In the genomic region with DNA sequence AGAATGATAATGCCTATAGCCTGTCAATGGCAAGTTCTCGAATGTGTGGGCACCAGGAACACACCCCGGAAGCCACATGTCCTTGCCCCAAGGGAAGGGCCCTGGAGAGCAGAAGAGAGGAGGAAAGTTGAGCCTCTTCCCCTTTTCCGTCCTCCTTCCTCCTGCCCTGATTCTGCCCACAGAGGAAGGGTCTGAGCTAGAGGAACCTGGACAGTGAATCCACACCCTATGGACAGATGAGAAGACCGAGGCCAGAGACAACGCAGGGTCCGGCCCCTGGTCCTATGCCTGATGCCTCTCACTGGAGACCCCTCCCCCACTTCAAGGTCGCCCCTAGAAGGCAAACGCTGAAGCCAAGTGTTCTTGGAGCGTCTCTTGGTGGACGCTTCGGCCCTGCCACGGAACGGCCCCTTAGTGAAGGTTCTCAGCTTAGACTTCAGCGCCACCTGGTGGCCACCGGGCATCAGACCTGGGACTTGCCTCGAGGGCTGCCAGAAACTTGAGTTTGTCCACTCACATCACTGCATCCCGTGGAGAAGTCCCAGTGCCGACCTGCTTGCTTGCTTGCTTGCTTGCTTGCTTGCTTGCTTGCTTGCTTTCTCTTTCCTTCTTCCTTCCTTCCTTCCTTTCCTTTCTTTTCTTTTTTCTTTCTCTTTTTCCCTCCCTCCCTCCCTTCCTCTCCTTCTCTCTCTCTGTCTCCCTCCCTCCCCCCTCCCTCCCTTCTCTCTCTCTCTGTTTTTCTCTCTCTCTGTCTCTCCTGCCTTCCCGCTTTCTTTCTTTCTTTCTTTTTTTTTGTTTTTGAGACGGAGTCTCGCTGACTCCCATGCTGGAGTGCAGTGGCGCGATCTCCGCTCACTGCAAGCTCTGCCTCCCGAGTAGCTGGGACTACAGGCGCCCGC, we compare ENCODE assay signal across 1 cellular context.
TF ChIP-seq lines count a peak whose summit lies in the region.

No MANE protein-coding gene starts in this region.

TF ChIP-seq in HEK293, 187 proteins besides CTCF, POLR2A, EP300 and RAD21 (continued from another document and continues in another):
- TF ChIP-seq, protein P1, sequence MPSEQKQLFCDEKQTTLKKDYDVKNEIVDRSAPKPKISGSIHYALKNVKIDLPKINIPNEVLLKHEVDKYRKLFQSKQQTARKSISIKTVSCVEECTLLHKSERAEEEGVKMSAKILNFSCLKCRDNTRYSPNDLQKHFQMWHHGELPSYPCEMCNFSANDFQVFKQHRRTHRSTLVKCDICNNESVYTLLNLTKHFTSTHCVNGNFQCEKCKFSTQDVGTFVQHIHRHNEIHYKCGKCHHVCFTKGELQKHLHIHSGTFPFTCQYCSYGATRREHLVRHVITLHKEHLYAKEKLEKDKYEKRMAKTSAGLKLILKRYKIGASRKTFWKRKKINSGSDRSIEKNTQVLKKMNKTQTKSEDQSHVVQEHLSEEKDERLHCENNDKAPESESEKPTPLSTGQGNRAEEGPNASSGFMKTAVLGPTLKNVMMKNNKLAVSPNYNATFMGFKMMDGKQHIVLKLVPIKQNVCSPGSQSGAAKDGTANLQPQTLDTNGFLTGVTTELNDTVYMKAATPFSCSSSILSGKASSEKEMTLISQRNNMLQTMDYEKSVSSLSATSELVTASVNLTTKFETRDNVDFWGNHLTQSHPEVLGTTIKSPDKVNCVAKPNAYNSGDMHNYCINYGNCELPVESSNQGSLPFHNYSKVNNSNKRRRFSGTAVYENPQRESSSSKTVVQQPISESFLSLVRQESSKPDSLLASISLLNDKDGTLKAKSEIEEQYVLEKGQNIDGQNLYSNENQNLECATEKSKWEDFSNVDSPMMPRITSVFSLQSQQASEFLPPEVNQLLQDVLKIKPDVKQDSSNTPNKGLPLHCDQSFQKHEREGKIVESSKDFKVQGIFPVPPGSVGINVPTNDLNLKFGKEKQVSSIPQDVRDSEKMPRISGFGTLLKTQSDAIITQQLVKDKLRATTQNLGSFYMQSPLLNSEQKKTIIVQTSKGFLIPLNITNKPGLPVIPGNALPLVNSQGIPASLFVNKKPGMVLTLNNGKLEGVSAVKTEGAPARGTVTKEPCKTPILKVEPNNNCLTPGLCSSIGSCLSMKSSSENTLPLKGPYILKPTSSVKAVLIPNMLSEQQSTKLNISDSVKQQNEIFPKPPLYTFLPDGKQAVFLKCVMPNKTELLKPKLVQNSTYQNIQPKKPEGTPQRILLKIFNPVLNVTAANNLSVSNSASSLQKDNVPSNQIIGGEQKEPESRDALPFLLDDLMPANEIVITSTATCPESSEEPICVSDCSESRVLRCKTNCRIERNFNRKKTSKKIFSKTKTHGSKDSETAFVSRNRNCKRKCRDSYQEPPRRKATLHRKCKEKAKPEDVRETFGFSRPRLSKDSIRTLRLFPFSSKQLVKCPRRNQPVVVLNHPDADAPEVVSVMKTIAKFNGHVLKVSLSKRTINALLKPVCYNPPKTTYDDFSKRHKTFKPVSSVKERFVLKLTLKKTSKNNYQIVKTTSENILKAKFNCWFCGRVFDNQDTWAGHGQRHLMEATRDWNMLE (tag by site-specific recombination; conservative IDR thresholded peaks at IDR 0.05; ENCODE audit: low read depth): no peak
- TF ChIP-seq ZNF132 (tag by site-specific recombination; IDR thresholded peaks at IDR 0.05; ENCODE audit: borderline replicate concordance) (no peak), MEIS1 (CRISPR knock-in tag; IDR thresholded peaks at IDR 0.05; ENCODE audit: borderline replicate concordance) (no peak), ZNF433 (tag by site-specific recombination; IDR thresholded peaks at IDR 0.05; ENCODE audit: low read depth) (no peak), ZNF610 (tag by site-specific recombination; IDR thresholded peaks at IDR 0.05; ENCODE audit: borderline replicate concordance) (no peak), ZNF174 (tag by site-specific recombination; IDR thresholded peaks at IDR 0.05) (no peak), SETDB1 (IDR thresholded peaks at IDR 0.05; ENCODE audit: insufficient read length, low read length) (no peak), SP2 (tag by site-specific recombination; IDR thresholded peaks at IDR 0.05) (no peak), ZNF221 (tag by site-specific recombination; IDR thresholded peaks at IDR 0.05; ENCODE audit: borderline replicate concordance) (no peak), SP3 (tag by site-specific recombination; IDR thresholded peaks at IDR 0.05) (no peak), ZIC2 (tag by site-specific recombination; IDR thresholded peaks at IDR 0.05) (no peak), WT1 (tag by site-specific recombination; IDR thresholded peaks at IDR 0.05) (no peak), ZNF350 (tag by site-specific recombination; IDR thresholded peaks at IDR 0.05) (no peak), ZNF768 (tag by site-specific recombination; IDR thresholded peaks at IDR 0.05) (no peak), ZNF596 (tag by site-specific recombination; IDR thresholded peaks at IDR 0.05) (no peak), ZBTB7A (tag by site-specific recombination; IDR thresholded peaks at IDR 0.05; ENCODE audit: low read depth) (no peak), ZNF202 (tag by site-specific recombination; IDR thresholded peaks at IDR 0.05; ENCODE audit: borderline replicate concordance) (no peak), ZNF37A (tag by site-specific recombination; IDR thresholded peaks at IDR 0.05) (no peak), ZNF2 (tag by site-specific recombination; IDR thresholded peaks at IDR 0.05) (peak; percentile 57; the same call in 1 of the 2 replicates), ZNF660 (tag by site-specific recombination; IDR thresholded peaks at IDR 0.05) (peak; percentile 65; the same call in 1 of the 2 replicates), ZNF214 (tag by site-specific recombination; IDR thresholded peaks at IDR 0.05; ENCODE audit: borderline replicate concordance) (no peak), HOXD13 (CRISPR knock-in tag; IDR thresholded peaks at IDR 0.05; ENCODE audit: borderline replicate concordance) (no peak), ZFP41 (tag by site-specific recombination; IDR thresholded peaks at IDR 0.05; ENCODE audit: borderline replicate concordance) (no peak), ZNF24 (tag by site-specific recombination; IDR thresholded peaks at IDR 0.05) (0 out of 2 replicates have a peak, but pooled peaks have one; percentile 22), OSR2 (tag by site-specific recombination; IDR thresholded peaks at IDR 0.05) (no peak), ZBTB21 (tag by site-specific recombination; IDR thresholded peaks at IDR 0.05) (no peak)
- TF ChIP-seq, protein P2, sequence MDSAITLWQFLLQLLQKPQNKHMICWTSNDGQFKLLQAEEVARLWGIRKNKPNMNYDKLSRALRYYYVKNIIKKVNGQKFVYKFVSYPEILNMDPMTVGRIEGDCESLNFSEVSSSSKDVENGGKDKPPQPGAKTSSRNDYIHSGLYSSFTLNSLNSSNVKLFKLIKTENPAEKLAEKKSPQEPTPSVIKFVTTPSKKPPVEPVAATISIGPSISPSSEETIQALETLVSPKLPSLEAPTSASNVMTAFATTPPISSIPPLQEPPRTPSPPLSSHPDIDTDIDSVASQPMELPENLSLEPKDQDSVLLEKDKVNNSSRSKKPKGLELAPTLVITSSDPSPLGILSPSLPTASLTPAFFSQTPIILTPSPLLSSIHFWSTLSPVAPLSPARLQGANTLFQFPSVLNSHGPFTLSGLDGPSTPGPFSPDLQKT (IDR thresholded peaks at IDR 0.05; ENCODE audit: borderline replicate concordance, low read depth, low read length): no peak
- TF ChIP-seq, protein P3, sequence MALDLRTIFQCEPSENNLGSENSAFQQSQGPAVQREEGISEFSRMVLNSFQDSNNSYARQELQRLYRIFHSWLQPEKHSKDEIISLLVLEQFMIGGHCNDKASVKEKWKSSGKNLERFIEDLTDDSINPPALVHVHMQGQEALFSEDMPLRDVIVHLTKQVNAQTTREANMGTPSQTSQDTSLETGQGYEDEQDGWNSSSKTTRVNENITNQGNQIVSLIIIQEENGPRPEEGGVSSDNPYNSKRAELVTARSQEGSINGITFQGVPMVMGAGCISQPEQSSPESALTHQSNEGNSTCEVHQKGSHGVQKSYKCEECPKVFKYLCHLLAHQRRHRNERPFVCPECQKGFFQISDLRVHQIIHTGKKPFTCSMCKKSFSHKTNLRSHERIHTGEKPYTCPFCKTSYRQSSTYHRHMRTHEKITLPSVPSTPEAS (tag by site-specific recombination; IDR thresholded peaks at IDR 0.05): no peak
- TF ChIP-seq, protein P4, sequence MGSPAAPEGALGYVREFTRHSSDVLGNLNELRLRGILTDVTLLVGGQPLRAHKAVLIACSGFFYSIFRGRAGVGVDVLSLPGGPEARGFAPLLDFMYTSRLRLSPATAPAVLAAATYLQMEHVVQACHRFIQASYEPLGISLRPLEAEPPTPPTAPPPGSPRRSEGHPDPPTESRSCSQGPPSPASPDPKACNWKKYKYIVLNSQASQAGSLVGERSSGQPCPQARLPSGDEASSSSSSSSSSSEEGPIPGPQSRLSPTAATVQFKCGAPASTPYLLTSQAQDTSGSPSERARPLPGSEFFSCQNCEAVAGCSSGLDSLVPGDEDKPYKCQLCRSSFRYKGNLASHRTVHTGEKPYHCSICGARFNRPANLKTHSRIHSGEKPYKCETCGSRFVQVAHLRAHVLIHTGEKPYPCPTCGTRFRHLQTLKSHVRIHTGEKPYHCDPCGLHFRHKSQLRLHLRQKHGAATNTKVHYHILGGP (tag by site-specific recombination; IDR thresholded peaks at IDR 0.05): peak; percentile 49; the same call in 1 of the 2 replicates
- TF ChIP-seq, protein P5, sequence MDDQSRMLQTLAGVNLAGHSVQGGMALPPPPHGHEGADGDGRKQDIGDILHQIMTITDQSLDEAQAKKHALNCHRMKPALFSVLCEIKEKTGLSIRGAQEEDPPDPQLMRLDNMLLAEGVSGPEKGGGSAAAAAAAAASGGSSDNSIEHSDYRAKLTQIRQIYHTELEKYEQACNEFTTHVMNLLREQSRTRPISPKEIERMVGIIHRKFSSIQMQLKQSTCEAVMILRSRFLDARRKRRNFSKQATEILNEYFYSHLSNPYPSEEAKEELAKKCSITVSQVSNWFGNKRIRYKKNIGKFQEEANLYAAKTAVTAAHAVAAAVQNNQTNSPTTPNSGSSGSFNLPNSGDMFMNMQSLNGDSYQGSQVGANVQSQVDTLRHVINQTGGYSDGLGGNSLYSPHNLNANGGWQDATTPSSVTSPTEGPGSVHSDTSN (CRISPR knock-in tag; IDR thresholded peaks at IDR 0.05): no peak
- TF ChIP-seq, protein P6, sequence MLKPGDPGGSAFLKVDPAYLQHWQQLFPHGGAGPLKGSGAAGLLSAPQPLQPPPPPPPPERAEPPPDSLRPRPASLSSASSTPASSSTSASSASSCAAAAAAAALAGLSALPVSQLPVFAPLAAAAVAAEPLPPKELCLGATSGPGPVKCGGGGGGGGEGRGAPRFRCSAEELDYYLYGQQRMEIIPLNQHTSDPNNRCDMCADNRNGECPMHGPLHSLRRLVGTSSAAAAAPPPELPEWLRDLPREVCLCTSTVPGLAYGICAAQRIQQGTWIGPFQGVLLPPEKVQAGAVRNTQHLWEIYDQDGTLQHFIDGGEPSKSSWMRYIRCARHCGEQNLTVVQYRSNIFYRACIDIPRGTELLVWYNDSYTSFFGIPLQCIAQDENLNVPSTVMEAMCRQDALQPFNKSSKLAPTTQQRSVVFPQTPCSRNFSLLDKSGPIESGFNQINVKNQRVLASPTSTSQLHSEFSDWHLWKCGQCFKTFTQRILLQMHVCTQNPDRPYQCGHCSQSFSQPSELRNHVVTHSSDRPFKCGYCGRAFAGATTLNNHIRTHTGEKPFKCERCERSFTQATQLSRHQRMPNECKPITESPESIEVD (tag by site-specific recombination; IDR thresholded peaks at IDR 0.05): no peak
- TF ChIP-seq, protein P7, sequence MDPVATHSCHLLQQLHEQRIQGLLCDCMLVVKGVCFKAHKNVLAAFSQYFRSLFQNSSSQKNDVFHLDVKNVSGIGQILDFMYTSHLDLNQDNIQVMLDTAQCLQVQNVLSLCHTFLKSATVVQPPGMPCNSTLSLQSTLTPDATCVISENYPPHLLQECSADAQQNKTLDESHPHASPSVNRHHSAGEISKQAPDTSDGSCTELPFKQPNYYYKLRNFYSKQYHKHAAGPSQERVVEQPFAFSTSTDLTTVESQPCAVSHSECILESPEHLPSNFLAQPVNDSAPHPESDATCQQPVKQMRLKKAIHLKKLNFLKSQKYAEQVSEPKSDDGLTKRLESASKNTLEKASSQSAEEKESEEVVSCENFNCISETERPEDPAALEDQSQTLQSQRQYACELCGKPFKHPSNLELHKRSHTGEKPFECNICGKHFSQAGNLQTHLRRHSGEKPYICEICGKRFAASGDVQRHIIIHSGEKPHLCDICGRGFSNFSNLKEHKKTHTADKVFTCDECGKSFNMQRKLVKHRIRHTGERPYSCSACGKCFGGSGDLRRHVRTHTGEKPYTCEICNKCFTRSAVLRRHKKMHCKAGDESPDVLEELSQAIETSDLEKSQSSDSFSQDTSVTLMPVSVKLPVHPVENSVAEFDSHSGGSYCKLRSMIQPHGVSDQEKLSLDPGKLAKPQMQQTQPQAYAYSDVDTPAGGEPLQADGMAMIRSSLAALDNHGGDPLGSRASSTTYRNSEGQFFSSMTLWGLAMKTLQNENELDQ (tag by site-specific recombination; IDR thresholded peaks at IDR 0.05; ENCODE audit: low read depth): no peak
- TF ChIP-seq, protein P8, sequence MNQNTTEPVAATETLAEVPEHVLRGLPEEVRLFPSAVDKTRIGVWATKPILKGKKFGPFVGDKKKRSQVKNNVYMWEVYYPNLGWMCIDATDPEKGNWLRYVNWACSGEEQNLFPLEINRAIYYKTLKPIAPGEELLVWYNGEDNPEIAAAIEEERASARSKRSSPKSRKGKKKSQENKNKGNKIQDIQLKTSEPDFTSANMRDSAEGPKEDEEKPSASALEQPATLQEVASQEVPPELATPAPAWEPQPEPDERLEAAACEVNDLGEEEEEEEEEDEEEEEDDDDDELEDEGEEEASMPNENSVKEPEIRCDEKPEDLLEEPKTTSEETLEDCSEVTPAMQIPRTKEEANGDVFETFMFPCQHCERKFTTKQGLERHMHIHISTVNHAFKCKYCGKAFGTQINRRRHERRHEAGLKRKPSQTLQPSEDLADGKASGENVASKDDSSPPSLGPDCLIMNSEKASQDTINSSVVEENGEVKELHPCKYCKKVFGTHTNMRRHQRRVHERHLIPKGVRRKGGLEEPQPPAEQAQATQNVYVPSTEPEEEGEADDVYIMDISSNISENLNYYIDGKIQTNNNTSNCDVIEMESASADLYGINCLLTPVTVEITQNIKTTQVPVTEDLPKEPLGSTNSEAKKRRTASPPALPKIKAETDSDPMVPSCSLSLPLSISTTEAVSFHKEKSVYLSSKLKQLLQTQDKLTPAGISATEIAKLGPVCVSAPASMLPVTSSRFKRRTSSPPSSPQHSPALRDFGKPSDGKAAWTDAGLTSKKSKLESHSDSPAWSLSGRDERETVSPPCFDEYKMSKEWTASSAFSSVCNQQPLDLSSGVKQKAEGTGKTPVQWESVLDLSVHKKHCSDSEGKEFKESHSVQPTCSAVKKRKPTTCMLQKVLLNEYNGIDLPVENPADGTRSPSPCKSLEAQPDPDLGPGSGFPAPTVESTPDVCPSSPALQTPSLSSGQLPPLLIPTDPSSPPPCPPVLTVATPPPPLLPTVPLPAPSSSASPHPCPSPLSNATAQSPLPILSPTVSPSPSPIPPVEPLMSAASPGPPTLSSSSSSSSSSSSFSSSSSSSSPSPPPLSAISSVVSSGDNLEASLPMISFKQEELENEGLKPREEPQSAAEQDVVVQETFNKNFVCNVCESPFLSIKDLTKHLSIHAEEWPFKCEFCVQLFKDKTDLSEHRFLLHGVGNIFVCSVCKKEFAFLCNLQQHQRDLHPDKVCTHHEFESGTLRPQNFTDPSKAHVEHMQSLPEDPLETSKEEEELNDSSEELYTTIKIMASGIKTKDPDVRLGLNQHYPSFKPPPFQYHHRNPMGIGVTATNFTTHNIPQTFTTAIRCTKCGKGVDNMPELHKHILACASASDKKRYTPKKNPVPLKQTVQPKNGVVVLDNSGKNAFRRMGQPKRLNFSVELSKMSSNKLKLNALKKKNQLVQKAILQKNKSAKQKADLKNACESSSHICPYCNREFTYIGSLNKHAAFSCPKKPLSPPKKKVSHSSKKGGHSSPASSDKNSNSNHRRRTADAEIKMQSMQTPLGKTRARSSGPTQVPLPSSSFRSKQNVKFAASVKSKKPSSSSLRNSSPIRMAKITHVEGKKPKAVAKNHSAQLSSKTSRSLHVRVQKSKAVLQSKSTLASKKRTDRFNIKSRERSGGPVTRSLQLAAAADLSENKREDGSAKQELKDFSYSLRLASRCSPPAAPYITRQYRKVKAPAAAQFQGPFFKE (tag by site-specific recombination; IDR thresholded peaks at IDR 0.05; ENCODE audit: borderline replicate concordance): no peak
